Comparison of ENCODE assay signal across 8 cellular contexts in genomic region chr10:42754155-42755027, GRCh38. TPM values are rescaled to one million over a fixed set of nuclear protein-coding genes. Genes with fewer than 3 reads are reported as not detected.
DNase-seq lines count a peak whose midpoint lies in the region; ATAC-seq and TF ChIP-seq lines count a peak whose summit lies in the region.

No MANE protein-coding gene starts in this region.

- H3K27me3 ChIP-seq in left lung = peaks cover 39 to 92% of the 10 kb centered on the region in 2 donors

- no peaks in the 10 kb centered on the region for H3K36me3 ChIP-seq in left lung

- no peaks in the 10 kb centered on the region for H3K9me3 ChIP-seq in left lung

- DNase-seq in SW480 (ENCODE audit: low spot score) (peak; percentile 13), cerebellum (ENCODE audit: low spot score) (peak; percentile 39), left lung (peak in 1 of 2 donors; percentile 83), NCI-H446 (lab: John Stamatoyannopoulos, UW) (no peak)
- DNase-seq in stimulated activated naive CD8-positive, alpha-beta T cell treated with anti-CD3 and anti-CD28 coated beads, Interleukin-15, Interleukin-2, amounts not matched to agents 100 U/mL and 50 U/mL, for 24 hours = peak; percentile 37

- peaks cover 13 to 33% of the 10 kb centered on the region in 2 donors for H3K4me1 ChIP-seq in left lung

- intact Hi-C loops in left lung (cut with DNase I) = no loop called here

- H3K4me3 ChIP-seq in left lung = peak overlapping the region; percentile 39 to 50

- H3K27ac ChIP-seq in left lung = peak overlapping the region in 1 of 2 donors; percentile 61

- peak; percentile 35 for ATAC-seq in GM18502 (IDR thresholded peaks at IDR 0.05; ENCODE audit: poor library complexity, unreplicated experiment)
- peak; percentile 52 for ATAC-seq in left lung
- peak; percentile 32 for ATAC-seq in stimulated activated naive CD8-positive, alpha-beta T cell treated with anti-CD3 and anti-CD28 coated beads, Interleukin-15, Interleukin-2, amounts not matched to agents 100 U/mL and 50 U/mL, for 24 hours
- no peak for ATAC-seq in HG02884 (IDR thresholded peaks at IDR 0.05; ENCODE audit: unreplicated experiment)
- no peak for ATAC-seq in GM21737 (IDR thresholded peaks at IDR 0.05; ENCODE audit: unreplicated experiment)

- TF ChIP-seq CTCF in left lung (IDR thresholded peaks at IDR 0.05) = no peak

RNA-seq across cellular contexts. Expression of gene BMS1, which starts 28.2 kb away (rescaled TPM):
- total RNA-seq in cerebellum (11.5 TPM), left lung (10 to 100 TPM; 11.1 to 15.8 TPM)

Comparison
In these comparisons a context has a peak if more than half of its experiments do, and no peak if none do; other contexts are left out.
1. ATAC-seq: peak in GM18502 (single experiment), left lung (single experiment) and stimulated activated naive CD8-positive, alpha-beta T cell treated with anti-CD3 and anti-CD28 coated beads, Interleukin-15, Interleukin-2, amounts not matched to agents 100 U/mL and 50 U/mL, for 24 hours (single experiment); none in HG02884 (single experiment) and GM21737 (single experiment).
2. DNase-seq: peak in SW480 (single experiment), cerebellum (single experiment) and stimulated activated naive CD8-positive, alpha-beta T cell treated with anti-CD3 and anti-CD28 coated beads, Interleukin-15, Interleukin-2, amounts not matched to agents 100 U/mL and 50 U/mL, for 24 hours (single experiment); none in NCI-H446 (0 of 2).